8 cellular contexts compared by ENCODE assay signal in genomic region chr2:113604085-113604477, GRCh38. TPM values are rescaled to one million over a fixed set of nuclear protein-coding genes. Genes with fewer than 3 reads are reported as not detected.
A peak's percentile ranks its signal among the peaks of the same experiment; 100 is the strongest.
DNase-seq lines count a peak whose midpoint lies in the region; ATAC-seq and TF ChIP-seq lines count a peak whose summit lies in the region.
"Not testable (repeated sequence)": the region's sequence is repeated elsewhere in the genome, so short reads cannot be mapped to it uniquely, and the experiment has no call there.

No MANE protein-coding gene starts in this region.

- H3K4me1 Mint-ChIP-seq in CD4-positive, alpha-beta T cell (ENCODE audit: low read depth) = peaks cover 11% of the 10 kb centered on the region

- not testable (repeated sequence) for H3K4me1 ChIP-seq in HAP-1; Panc1 (ENCODE audit: control insufficient read depth, insufficient read depth, low read length)

- H3K4me3 Mint-ChIP-seq in CD4-positive, alpha-beta T cell = peak overlapping the region; percentile 95

- POLR2A ChIA-PET in CD4-positive, alpha-beta T cell (lab: Charles Lee) = interaction anchor here (1.0 to 1.5 kb wide), 3 partner anchors 20 to 153 kb away, joined by 3 to 4 read pairs (median 3); no protein-coding TSS in a partner anchor
- POLR2A ChIA-PET in Panc1 (lab: Charles Lee) = not testable (repeated sequence)

- H3K4me3 ChIP-seq in HAP-1 = peak overlapping the region; percentile 58
- H3K4me3 ChIP-seq in Panc1 (ENCODE audit: low read depth in 2 of 2, low read length in 2 of 2) = peak overlapping the region; percentile 57 to 60
- H3K4me3 ChIP-seq in iPS-18c (ENCODE audit: insufficient read depth, low read depth, low read length) = peak overlapping the region; percentile 55; the same call in 1 of the 2 replicates

- not testable (repeated sequence) for H3K9me3 Mint-ChIP-seq in CD4-positive, alpha-beta T cell

- not testable (repeated sequence) for H3K9me3 ChIP-seq in CD4-positive, alpha-beta T cell (ENCODE audit: control insufficient read depth, low read length); HAP-1; Panc1 (ENCODE audit: control insufficient read depth, insufficient read depth, low read depth, low read length); iPS-18c (ENCODE audit: control insufficient read depth, insufficient read depth, low read length)

- not testable (repeated sequence) for BruUV-seq in Panc1 (replicated peaks; lab: Mats Ljungman, UMichigan)

- H3K27me3 Mint-ChIP-seq in CD4-positive, alpha-beta T cell = not testable (repeated sequence)

- H3K27me3 ChIP-seq in CD4-positive, alpha-beta T cell (ENCODE audit: control insufficient read depth, insufficient read depth, low read length); HAP-1 (ENCODE audit: low read depth); Panc1 (ENCODE audit: control insufficient read depth, insufficient read depth, low read length): not testable (repeated sequence)

- TF ChIP-seq CTCF in CD4-positive, alpha-beta T cell (IDR thresholded peaks at IDR 0.05) = peak; percentile 100
- peak; percentile 99 for TF ChIP-seq CTCF in Panc1 (IDR thresholded peaks at IDR 0.05)

- peak; percentile 83 to 93 (median 91) for DNase-seq in CD4-positive, alpha-beta T cell
- peak; percentile 62 to 91 for DNase-seq in HAP-1 (ENCODE audit: low spot score in 2 of 2)
- DNase-seq in Panc1 (ENCODE audit: low read depth, low spot score) = peak; percentile 76
- peak; percentile 86 for DNase-seq in activated T-cell treated with anti-CD3 and anti-CD28 coated beads for 4 hours
- peak; percentile 92 for DNase-seq in dermis blood vessel endothelial cell
- DNase-seq in pons (ENCODE audit: low spot score) = peak; percentile 96
- DNase-seq in stimulated activated CD8-positive, alpha-beta memory T cell treated with anti-CD3 and anti-CD28 coated beads, Interleukin-7, amount 100 ng/mL, for 4 hours (ENCODE audit: low read depth in 2 of 2) = peak; percentile 83 to 90

- H3K36me3 Mint-ChIP-seq in CD4-positive, alpha-beta T cell (ENCODE audit: low read depth) = peaks cover 11% of the 10 kb centered on the region

- not testable (repeated sequence) for H3K36me3 ChIP-seq in HAP-1 (replicated peaks); Panc1 (ENCODE audit: control insufficient read depth, insufficient read depth, low read length)

- not testable (repeated sequence) for H3K27ac ChIP-seq in CD4-positive, alpha-beta T cell (ENCODE audit: low read depth, low read length); Panc1 (ENCODE audit: low read length)

- in situ Hi-C loops in HAP-1 (cut with MboI; ENCODE audit: low sequenced_read_pairs); Panc1 (cut with HindIII; ENCODE audit: low pct_unique_long_range_greater_than_20kb, low sequenced_read_pairs): not testable (repeated sequence)

- CTCF ChIA-PET in CD4-positive, alpha-beta T cell (lab: Charles Lee) = interaction anchor here (0.7 to 1.4 kb wide), 10 partner anchors 17 to 1120 kb away, joined by 3 to 8 read pairs (median 4); partner anchors contain the start of genes RABL2A and SLC35F5
- CTCF ChIA-PET in Panc1 (lab: Charles Lee) = interaction anchor here (0.6 kb wide), 1 partner anchor 96 kb away, joined by 3 read pairs; no protein-coding TSS in a partner anchor

- peak overlapping the region; percentile 98 for H3K27ac Mint-ChIP-seq in CD4-positive, alpha-beta T cell

- peak; percentile 24 for ATAC-seq in CD4-positive, alpha-beta T cell (ENCODE audit: poor library complexity)
- not testable (repeated sequence) for ATAC-seq in Panc1

- intact Hi-C loops in CD4-positive, alpha-beta T cell (cut with DNase I, micrococcal nuclease); Panc1 (cut with micrococcal nuclease; ENCODE audit: unreplicated experiment): not testable (repeated sequence)

RNA-seq across cellular contexts. Expression of gene RABL2A, which starts 23.0 kb away (rescaled TPM):
- 10 to 100 TPM; 14.5 to 17.9 TPM for total RNA-seq in CD4-positive, alpha-beta T cell
- total RNA-seq in Panc1 (2021; ENCODE audit: unreplicated experiment) = 21.4 TPM
- polyA plus RNA-seq in Panc1 (2012; ENCODE audit: insufficient read length) = 19.8 TPM
- total RNA-seq in dermis blood vessel endothelial cell = 4.1 and 6.3 TPM in 2 replicates
